ENCODE assay signal across 1 cellular context in the genomic region with DNA sequence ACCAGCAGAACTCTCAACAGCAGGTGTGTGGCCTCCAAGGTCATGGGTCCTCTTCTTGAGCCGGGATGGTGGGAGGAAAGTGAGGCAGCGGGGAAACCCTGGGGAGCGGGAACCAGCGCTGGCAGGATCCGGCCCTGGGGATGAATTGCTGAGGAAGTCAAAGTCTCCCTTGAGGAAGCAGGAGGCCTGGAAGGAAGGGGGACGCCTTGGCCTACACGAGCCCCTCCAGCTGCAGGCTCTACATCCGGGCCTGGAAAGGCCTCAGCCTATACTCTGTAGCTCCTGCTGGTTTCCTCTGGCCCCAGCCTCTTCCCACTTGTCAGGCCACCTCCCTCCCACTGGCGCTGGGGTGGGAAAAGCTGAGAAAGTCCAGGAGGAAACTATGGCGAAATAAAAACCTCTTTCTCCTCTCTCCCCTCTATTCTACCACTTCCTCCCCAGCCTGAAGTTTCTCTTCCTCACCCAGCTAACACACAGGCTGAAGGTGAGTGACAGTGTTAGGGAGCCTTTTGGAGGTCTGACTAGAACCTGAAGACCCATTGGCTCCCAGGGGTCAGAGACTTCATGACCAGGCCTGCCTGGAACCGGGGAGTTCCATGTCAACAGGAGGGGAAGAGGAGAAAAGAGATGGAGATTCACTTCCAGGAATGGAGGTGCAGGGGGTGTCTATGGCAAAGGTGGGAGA.
TF ChIP-seq lines count a peak whose summit lies in the region.

No MANE protein-coding gene starts in this region.

TF ChIP-seq in H1, 55 proteins besides CTCF, POLR2A, EP300 and RAD21:
- no peak for TF ChIP-seq SP1 (IDR thresholded peaks at IDR 0.05; ENCODE audit: low read depth, low read length)
- no peak for TF ChIP-seq EZH2 (IDR thresholded peaks at IDR 0.05; ENCODE audit: low read depth, low read length, severe bottlenecking)
- no peak for TF ChIP-seq RXRA (IDR thresholded peaks at IDR 0.05; ENCODE audit: insufficient read depth, low read depth, low read length)
- no peak for TF ChIP-seq BACH1 (IDR thresholded peaks at IDR 0.05; ENCODE audit: low read length)
- TF ChIP-seq HDAC6 (IDR thresholded peaks at IDR 0.05; ENCODE audit: low read depth, low read length) = no peak
- no peak for TF ChIP-seq KDM5A (IDR thresholded peaks at IDR 0.05; ENCODE audit: low read length)
- TF ChIP-seq SUZ12 (IDR thresholded peaks at IDR 0.05; ENCODE audit: low read length) = no peak
- TF ChIP-seq GTF2F1 (IDR thresholded peaks at IDR 0.05; ENCODE audit: borderline replicate concordance, low read depth, low read length) = no peak
- no peak for TF ChIP-seq SAP30 (IDR thresholded peaks at IDR 0.05; ENCODE audit: insufficient read depth, insufficient replicate concordance, low read length)
- no peak for TF ChIP-seq HDAC2 (IDR thresholded peaks at IDR 0.05; ENCODE audit: borderline replicate concordance in 1 of 2, low read depth in 2 of 2, low read length in 2 of 2)
- TF ChIP-seq BRCA1 (IDR thresholded peaks at IDR 0.05; ENCODE audit: low read depth, low read length) = no peak
- TF ChIP-seq, protein P1, sequence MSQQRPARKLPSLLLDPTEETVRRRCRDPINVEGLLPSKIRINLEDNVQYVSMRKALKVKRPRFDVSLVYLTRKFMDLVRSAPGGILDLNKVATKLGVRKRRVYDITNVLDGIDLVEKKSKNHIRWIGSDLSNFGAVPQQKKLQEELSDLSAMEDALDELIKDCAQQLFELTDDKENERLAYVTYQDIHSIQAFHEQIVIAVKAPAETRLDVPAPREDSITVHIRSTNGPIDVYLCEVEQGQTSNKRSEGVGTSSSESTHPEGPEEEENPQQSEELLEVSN (IDR thresholded peaks at IDR 0.05) = no peak
- no peak for TF ChIP-seq CEBPB (IDR thresholded peaks at IDR 0.05; ENCODE audit: low read depth, low read length)
- no peak for TF ChIP-seq CHD2 (IDR thresholded peaks at IDR 0.05; ENCODE audit: low read length)
